15 cellular contexts compared by ENCODE assay signal in genomic region chr2:170965446-170966225, GRCh38. TPM values are rescaled to one million over a fixed set of nuclear protein-coding genes. Genes with fewer than 3 reads are reported as not detected.
DNase-seq lines count a peak whose midpoint lies in the region; ATAC-seq and TF ChIP-seq lines count a peak whose summit lies in the region.
"Had no signal": no experiment of that assay in that cellular context is flagged by ENCODE, and none has a peak within 500 bp of the region (broad histone marks: within the 10 kb centered on the region; RNA-seq: fewer than 3 reads in every experiment).

No MANE protein-coding gene starts in this region.

- H3K18ac ChIP-seq in H9 (ENCODE audit: insufficient read length, low read depth, low read length) = no peak overlapping the region

- H3K79me2 ChIP-seq in H9 (ENCODE audit: insufficient read depth, low read length) = no peaks in the 10 kb centered on the region

- H3K4me2 ChIP-seq in H9 (ENCODE audit: insufficient read depth, insufficient read length, low read length) = no peak overlapping the region

- H2AFZ ChIP-seq in H9 (ENCODE audit: low read length) = no peak overlapping the region

- H3K27me3 ChIP-seq in H9 (ENCODE audit: insufficient read depth, low read length) (no peaks in the 10 kb centered on the region), RWPE2 (ENCODE audit: insufficient read depth, poor library complexity, severe bottlenecking) (no peaks in the 10 kb centered on the region)
- H3K27me3 ChIP-seq: adrenal gland, heart left ventricle, ovary had no signal

- H3K4me1 Mint-ChIP-seq in H9 (peaks cover 15 to 24% of the 10 kb centered on the region in 2 experiments), osteocyte (ENCODE audit: unreplicated experiment) (no peaks in the 10 kb centered on the region)
- H3K4me1 Mint-ChIP-seq: activated B cell treated with CpG ODN at 0.5 μM for 24 hours had no signal

- no peak overlapping the region for H2AK5ac ChIP-seq in H9 (ENCODE audit: insufficient read length, low read length)

- H3K27me3 Mint-ChIP-seq in H9 (ENCODE audit: low read depth) = no peaks in the 10 kb centered on the region
- no peaks in the 10 kb centered on the region for H3K27me3 Mint-ChIP-seq in osteocyte (ENCODE audit: unreplicated experiment)
- H3K27me3 Mint-ChIP-seq: activated B cell treated with CpG ODN at 0.5 μM for 24 hours had no signal

- peaks cover 38 to 73% (median 71%) of the 10 kb centered on the region in 3 experiments; a peak in 6 of 7 replicates for H3K36me3 Mint-ChIP-seq in H9 (ENCODE audit: insufficient read depth in 1 of 3, low read depth in 3 of 3)
- peaks cover 45% of the 10 kb centered on the region for H3K36me3 Mint-ChIP-seq in osteocyte (ENCODE audit: unreplicated experiment)

- DNase-seq in H9 (no peak), RWPE2 (ENCODE audit: low spot score) (no peak), epithelial cell of prostate (ENCODE audit: low read depth, low spot score) (no peak), non-pigmented ciliary epithelial cell (ENCODE audit: low read depth) (peak; percentile 8), osteocyte (ENCODE audit: extremely low spot score, unreplicated experiment) (no peak), posterior cingulate gyrus (no peak)
- DNase-seq: activated B cell treated with CpG ODN at 0.5 μM for 24 hours, adrenal gland, C1 segment of cervical spinal cord, heart left ventricle, NCI-H1092 treated with DMSO at 0.1 percent for 48 hours, ovary had no signal

- intact Hi-C loops in posterior cingulate gyrus (cut with DNase I) = no loop called here

- H3K9me3 ChIP-seq in H9 (ENCODE audit: control insufficient read depth, low read depth, low read length) (no peaks in the 10 kb centered on the region), RWPE2 (ENCODE audit: severe bottlenecking) (no peaks in the 10 kb centered on the region)
- H3K9me3 ChIP-seq: adrenal gland, heart left ventricle, ovary, thoracic aorta had no signal

- H3K79me1 ChIP-seq in H9 (ENCODE audit: insufficient read depth, low read depth, low read length, poor library complexity, severe bottlenecking) = no peaks in the 10 kb centered on the region

- H4K91ac ChIP-seq in H9 (ENCODE audit: insufficient read length, low read depth, low read length) = no peak overlapping the region

- no peak overlapping the region for H3K4ac ChIP-seq in H9 (ENCODE audit: low read depth, low read length)

- ATAC-seq in RWPE2 (ENCODE audit: low read depth) (peak; percentile 75), HG03342 (IDR thresholded peaks at IDR 0.05; ENCODE audit: unreplicated experiment) (no peak)
- ATAC-seq: heart left ventricle had no signal

- no peak overlapping the region for H2BK15ac ChIP-seq in H9 (ENCODE audit: low read depth, low read length)

- no peak overlapping the region for H3K23ac ChIP-seq in H9 (ENCODE audit: insufficient read length, low read depth, low read length)

- no peak overlapping the region for H3K56ac ChIP-seq in H9 (ENCODE audit: insufficient read length, low read depth, low read length)

- no peak overlapping the region for H3K4me3 ChIP-seq in RWPE2 (ENCODE audit: severe bottlenecking)
- H3K4me3 ChIP-seq: adrenal gland, coronary artery, heart left ventricle, ovary, thoracic aorta had no signal

- no peaks in the 10 kb centered on the region for H4K20me1 ChIP-seq in H9 (ENCODE audit: control insufficient read depth, insufficient read depth, insufficient read length)

- H2BK120ac ChIP-seq in H9 (ENCODE audit: low read depth, low read length, poor library complexity, severe bottlenecking) = no peak overlapping the region

- H3K4me3 Mint-ChIP-seq in H9 = no peak overlapping the region
- no peak overlapping the region for H3K4me3 Mint-ChIP-seq in osteocyte (ENCODE audit: unreplicated experiment)
- H3K4me3 Mint-ChIP-seq: activated B cell treated with CpG ODN at 0.5 μM for 24 hours had no signal

- H3K9ac ChIP-seq in H9 (ENCODE audit: extremely low read depth, insufficient read length, low read length) = no peak overlapping the region

- H4K5ac ChIP-seq in H9 (ENCODE audit: insufficient read length, low read depth, low read length) = no peak overlapping the region

- no peak overlapping the region for H2BK12ac ChIP-seq in H9 (ENCODE audit: insufficient read length, low read depth, low read length)

- no peak overlapping the region for H3T11ph ChIP-seq in H9 (ENCODE audit: low read length)

- H2BK20ac ChIP-seq in H9 (ENCODE audit: low read depth, low read length, poor library complexity, severe bottlenecking) = no peak overlapping the region

- no peaks in the 10 kb centered on the region for H3K23me2 ChIP-seq in H9 (ENCODE audit: insufficient read length, low read depth, low read length, poor library complexity, severe bottlenecking)

- no peak overlapping the region for H4K8ac ChIP-seq in H9 (replicated peaks; ENCODE audit: insufficient read length, low read depth, low read length)

- H3K27ac Mint-ChIP-seq in H9 (peak overlapping the region in 2 of 3 experiments; percentile 65 to 74; a peak in 2 of 7 replicates), osteocyte (ENCODE audit: unreplicated experiment) (no peak overlapping the region)
- H3K27ac Mint-ChIP-seq: activated B cell treated with CpG ODN at 0.5 μM for 24 hours had no signal

- H3K36me3 ChIP-seq in RWPE2 (ENCODE audit: low read depth) = peaks cover 64% of the 10 kb centered on the region
- H3K36me3 ChIP-seq: ovary had no signal

- H3K4me1 ChIP-seq in H9 (ENCODE audit: insufficient read depth, low read length) (no peaks in the 10 kb centered on the region), RWPE2 (ENCODE audit: insufficient read depth, poor library complexity, severe bottlenecking) (peaks cover 20% of the 10 kb centered on the region)

- no peaks in the 10 kb centered on the region for H3K9me3 Mint-ChIP-seq in H9
- H3K9me3 Mint-ChIP-seq in osteocyte (ENCODE audit: unreplicated experiment) = no peaks in the 10 kb centered on the region
- H3K9me3 Mint-ChIP-seq: activated B cell treated with CpG ODN at 0.5 μM for 24 hours had no signal

- H2BK5ac ChIP-seq in H9 (ENCODE audit: insufficient read length, low read length) = no peak overlapping the region

- WGBS in H9 (ENCODE audit: extremely low coverage, insufficient read length, low lambda C conversion rate) = no CpG with 5 or more reads among the region's 20 CpGs

- H3K27ac ChIP-seq in H9 (ENCODE audit: insufficient read length, low read depth, low read length) = no peak overlapping the region
- H3K27ac ChIP-seq in RWPE2 (ENCODE audit: poor library complexity, severe bottlenecking) = peak overlapping the region; percentile 49
- H3K27ac ChIP-seq in epithelial cell of prostate = peak overlapping the region; percentile 35
- H3K27ac ChIP-seq: adrenal gland, coronary artery, heart left ventricle, ovary, thoracic aorta had no signal

- H3K14ac ChIP-seq in H9 (ENCODE audit: insufficient read depth, low read length) = no peak overlapping the region

- TF ChIP-seq CTCF in H9 (conservative IDR thresholded peaks at IDR 0.05) (no peak), RWPE2 (IDR thresholded peaks at IDR 0.05; ENCODE audit: poor library complexity, severe bottlenecking) (no peak), osteocyte (IDR thresholded peaks at IDR 0.05) (no peak)

RNA-seq across cellular contexts. Expression of gene GORASP2, which starts 36.6 kb away (rescaled TPM):
- total RNA-seq in H9 (2021) (96.9 and 97.7 TPM in 2 replicates), osteocyte (94.7 and 99.5 TPM in 2 replicates)
